ENCODE assay signal across 14 cellular contexts in the genomic region with DNA sequence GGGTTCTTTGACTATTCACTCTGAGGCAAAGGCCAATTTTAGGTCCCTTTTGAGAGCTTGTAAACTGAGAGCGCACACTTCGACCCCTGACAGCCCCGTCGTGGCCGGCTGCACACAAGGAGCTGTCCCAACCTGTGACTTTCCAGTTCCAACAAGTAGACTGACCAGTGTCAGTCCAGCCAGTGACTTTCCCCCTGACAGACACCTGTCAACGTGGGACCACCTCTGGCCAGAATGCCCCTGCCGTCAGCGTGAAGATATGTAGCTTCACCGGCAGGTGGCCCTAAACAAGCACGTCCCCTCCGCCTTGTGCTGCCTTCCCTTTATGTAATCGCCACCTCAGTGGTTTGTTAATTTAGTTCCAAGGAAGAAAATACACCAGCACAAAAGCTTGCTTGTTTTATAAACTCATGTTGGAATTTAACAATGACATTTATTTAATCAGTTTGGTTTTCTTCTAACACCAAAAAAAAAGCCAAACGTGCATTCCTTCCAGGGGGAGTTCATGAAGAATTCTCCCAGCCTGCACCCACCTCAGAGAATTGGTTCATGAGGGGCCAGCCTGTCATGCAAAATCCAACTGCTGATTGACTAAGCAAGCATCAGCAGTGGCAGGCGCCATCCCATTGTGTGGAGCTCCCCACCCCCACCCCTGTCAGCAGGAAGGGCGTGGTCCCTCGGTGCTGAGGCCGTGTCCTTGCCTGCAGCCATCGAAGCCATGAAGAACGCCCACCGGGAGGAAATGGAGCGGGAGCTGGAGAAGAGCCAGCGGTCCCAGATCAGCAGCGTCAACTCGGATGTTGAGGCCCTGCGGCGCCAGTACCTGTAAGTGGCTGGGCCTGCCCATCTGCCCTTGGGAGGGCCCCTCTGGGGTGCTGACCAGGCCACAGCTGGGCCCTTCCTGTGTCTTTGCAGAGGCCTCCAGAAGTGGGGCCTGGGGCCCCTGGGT. TPM values are rescaled to one million over a fixed set of nuclear protein-coding genes. Genes with fewer than 3 reads are reported as not detected.
DNase-seq lines count a peak whose midpoint lies in the region; ATAC-seq and TF ChIP-seq lines count a peak whose summit lies in the region.
"Had no signal": no experiment of that assay in that cellular context is flagged by ENCODE, and none has a peak within 500 bp of the region (broad histone marks: within the 10 kb centered on the region; RNA-seq: fewer than 3 reads in every experiment).

No MANE protein-coding gene starts in this region.

- no peak overlapping the region for H3K27ac ChIP-seq in psoas muscle

- no peaks in the 10 kb centered on the region for H3K27me3 ChIP-seq in psoas muscle (ENCODE audit: insufficient read depth in 3 of 3, low read length in 2 of 3)

- intact Hi-C loops in Right ventricle myocardium superior (cut with DNase I), result no loop called here
- intact Hi-C loops in psoas muscle (cut with DNase I), result no loop called here

- H3K27me3 Mint-ChIP-seq in T-helper 1 cell treated with Interleukin-12 subunit alpha and Interleukin-12 subunit beta and Interleukin-4 antibody, amounts not matched to agents 30 μg/mL and 1 μg/mL, for 36 hours (ENCODE audit: low read depth), result no peaks in the 10 kb centered on the region
- no peaks in the 10 kb centered on the region for H3K27me3 Mint-ChIP-seq in T-helper 17 cell
- H3K27me3 Mint-ChIP-seq: activated B cell treated with CpG ODN at 0.5 μM for 24 hours; dendritic cell treated with granulocyte-macrophage colony-stimulating factor and Interleukin-4, amounts not matched to agents 40 ng/mL and 50 ng/mL, for 4 days had no signal

- H3K9me3 Mint-ChIP-seq in T-helper 1 cell treated with Interleukin-12 subunit alpha and Interleukin-12 subunit beta and Interleukin-4 antibody, amounts not matched to agents 30 μg/mL and 1 μg/mL, for 36 hours, result no peaks in the 10 kb centered on the region
- H3K9me3 Mint-ChIP-seq: activated B cell treated with CpG ODN at 0.5 μM for 24 hours; dendritic cell treated with granulocyte-macrophage colony-stimulating factor and Interleukin-4, amounts not matched to agents 40 ng/mL and 50 ng/mL, for 4 days had no signal

- no peak overlapping the region for H3K4me3 ChIP-seq in psoas muscle

- H3K27ac Mint-ChIP-seq in T-helper 1 cell treated with Interleukin-12 subunit alpha and Interleukin-12 subunit beta and Interleukin-4 antibody, amounts not matched to agents 30 μg/mL and 1 μg/mL, for 36 hours, result peak overlapping the region; percentile 74
- H3K27ac Mint-ChIP-seq in T-helper 17 cell, result peak overlapping the region; percentile 100
- H3K27ac Mint-ChIP-seq: activated B cell treated with CpG ODN at 0.5 μM for 24 hours; dendritic cell treated with granulocyte-macrophage colony-stimulating factor and Interleukin-4, amounts not matched to agents 40 ng/mL and 50 ng/mL, for 4 days had no signal

- peaks cover 4% of the 10 kb centered on the region for H3K4me1 ChIP-seq in psoas muscle

- H3K4me1 Mint-ChIP-seq in T-helper 1 cell treated with Interleukin-12 subunit alpha and Interleukin-12 subunit beta and Interleukin-4 antibody, amounts not matched to agents 30 μg/mL and 1 μg/mL, for 36 hours (ENCODE audit: low read depth), result peaks cover 50% of the 10 kb centered on the region
- peaks cover 62% of the 10 kb centered on the region for H3K4me1 Mint-ChIP-seq in T-helper 17 cell

- peak; percentile 4 for TF ChIP-seq CTCF in psoas muscle (IDR thresholded peaks at IDR 0.05)

- peaks cover 12 to 100% of the 10 kb centered on the region in 2 donors for H3K36me3 ChIP-seq in psoas muscle (ENCODE audit: insufficient read depth in 1 of 2, low read depth in 1 of 2)

- peaks cover 49% of the 10 kb centered on the region for H3K36me3 Mint-ChIP-seq in T-helper 1 cell treated with Interleukin-12 subunit alpha and Interleukin-12 subunit beta and Interleukin-4 antibody, amounts not matched to agents 30 μg/mL and 1 μg/mL, for 36 hours (ENCODE audit: low read depth)
- H3K36me3 Mint-ChIP-seq in T-helper 17 cell (ENCODE audit: low read depth), result peaks cover 9% of the 10 kb centered on the region

- DNase-seq in T-helper 1 cell (no peak), T-helper 17 cell (no peak), Right ventricle myocardium superior (peak; percentile 65), psoas muscle (peak; percentile 48 to 75), NCI-H510A (lab: John Stamatoyannopoulos, UW) (no peak), NCI-H1694 treated with DMSO at 0.1 percent for 48 hours (lab: John Stamatoyannopoulos, UW) (no peak)
- DNase-seq: activated B cell treated with CpG ODN at 0.5 μM for 24 hours; activated effector memory CD4-positive, alpha-beta T cell treated with anti-CD3 and anti-CD28 coated beads, Interleukin-2, amount 50 U/mL, for 16 hours; DMS79 treated with DMSO at 0.1 percent for 48 hours; SHP77; small intestine had no signal

- WGBS in psoas muscle, 3 donors, result 72 to 75% (median 72%) methylated on average over 23 to 26 of the region's 26 CpGs

- no peaks in the 10 kb centered on the region for H3K9me3 ChIP-seq in T-helper 17 cell (ENCODE audit: control insufficient read depth, low read length, poor library complexity, severe bottlenecking)
- no peaks in the 10 kb centered on the region for H3K9me3 ChIP-seq in psoas muscle

- H3K4me3 Mint-ChIP-seq in T-helper 1 cell treated with Interleukin-12 subunit alpha and Interleukin-12 subunit beta and Interleukin-4 antibody, amounts not matched to agents 30 μg/mL and 1 μg/mL, for 36 hours, result no peak overlapping the region
- H3K4me3 Mint-ChIP-seq in T-helper 17 cell, result no peak overlapping the region
- H3K4me3 Mint-ChIP-seq: activated B cell treated with CpG ODN at 0.5 μM for 24 hours; dendritic cell treated with granulocyte-macrophage colony-stimulating factor and Interleukin-4, amounts not matched to agents 40 ng/mL and 50 ng/mL, for 4 days had no signal

- ATAC-seq in T-helper 17 cell (no peak), Right ventricle myocardium superior (ENCODE audit: poor library complexity) (peak; percentile 35), psoas muscle (peak in 3 of 4 donors; percentile 7 to 47 (median 40)), HG03196 (IDR thresholded peaks at IDR 0.05; ENCODE audit: unreplicated experiment) (no peak)

RNA-seq across cellular contexts. Expression of a gene that starts 33.9 kb away (rescaled TPM):
- total RNA-seq in T-helper 17 cell, result 10 to 100 TPM; 13.2 to 15.3 TPM
- 10.2 TPM for total RNA-seq in Right ventricle myocardium superior
- 1 to 10 TPM in 3 of 4 donors, under 1 TPM in 1; 0.84 to 5.4 (median 2.7) TPM for total RNA-seq in psoas muscle
- polyA plus RNA-seq in psoas muscle, result 1 to 10 TPM; 1.3 to 2.5 (median 2.5) TPM

Comparison
In these comparisons a context has a peak if more than half of its experiments do, and no peak if none do; other contexts are left out.
1. DNase-seq: peak in Right ventricle myocardium superior (single experiment) and psoas muscle (2 of 2); none in T-helper 1 cell (0 of 5), T-helper 17 cell (0 of 3), NCI-H510A (single experiment) and NCI-H1694 treated with DMSO at 0.1 percent for 48 hours (single experiment).
2. ATAC-seq: peak in Right ventricle myocardium superior (single experiment) and psoas muscle (3 of 4); none in T-helper 17 cell (single experiment) and HG03196 (single experiment).